ENCODE assay signal across 1 cellular context in the genomic region with DNA sequence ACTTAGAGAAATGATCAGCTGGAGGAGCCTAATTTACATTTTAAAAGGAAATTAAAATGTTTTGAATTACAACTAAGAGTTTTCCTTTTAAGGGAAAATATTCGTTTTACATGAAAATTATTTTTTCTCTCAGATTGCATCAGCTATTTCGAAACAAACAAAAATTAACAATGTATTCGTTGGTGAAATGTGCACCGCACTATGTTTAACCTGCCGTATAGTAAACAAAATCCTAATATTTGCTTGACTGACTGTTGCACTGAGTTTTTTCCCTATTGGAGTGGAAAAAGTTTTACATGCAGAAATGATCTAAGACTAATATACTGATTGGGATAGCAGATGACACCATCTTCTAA.
TF ChIP-seq lines count a peak whose summit lies in the region.

No MANE protein-coding gene starts in this region.

TF ChIP-seq in GM23338, 12 proteins besides CTCF, POLR2A, EP300 and RAD21 (continued from another document):
- TF ChIP-seq, protein P1, sequence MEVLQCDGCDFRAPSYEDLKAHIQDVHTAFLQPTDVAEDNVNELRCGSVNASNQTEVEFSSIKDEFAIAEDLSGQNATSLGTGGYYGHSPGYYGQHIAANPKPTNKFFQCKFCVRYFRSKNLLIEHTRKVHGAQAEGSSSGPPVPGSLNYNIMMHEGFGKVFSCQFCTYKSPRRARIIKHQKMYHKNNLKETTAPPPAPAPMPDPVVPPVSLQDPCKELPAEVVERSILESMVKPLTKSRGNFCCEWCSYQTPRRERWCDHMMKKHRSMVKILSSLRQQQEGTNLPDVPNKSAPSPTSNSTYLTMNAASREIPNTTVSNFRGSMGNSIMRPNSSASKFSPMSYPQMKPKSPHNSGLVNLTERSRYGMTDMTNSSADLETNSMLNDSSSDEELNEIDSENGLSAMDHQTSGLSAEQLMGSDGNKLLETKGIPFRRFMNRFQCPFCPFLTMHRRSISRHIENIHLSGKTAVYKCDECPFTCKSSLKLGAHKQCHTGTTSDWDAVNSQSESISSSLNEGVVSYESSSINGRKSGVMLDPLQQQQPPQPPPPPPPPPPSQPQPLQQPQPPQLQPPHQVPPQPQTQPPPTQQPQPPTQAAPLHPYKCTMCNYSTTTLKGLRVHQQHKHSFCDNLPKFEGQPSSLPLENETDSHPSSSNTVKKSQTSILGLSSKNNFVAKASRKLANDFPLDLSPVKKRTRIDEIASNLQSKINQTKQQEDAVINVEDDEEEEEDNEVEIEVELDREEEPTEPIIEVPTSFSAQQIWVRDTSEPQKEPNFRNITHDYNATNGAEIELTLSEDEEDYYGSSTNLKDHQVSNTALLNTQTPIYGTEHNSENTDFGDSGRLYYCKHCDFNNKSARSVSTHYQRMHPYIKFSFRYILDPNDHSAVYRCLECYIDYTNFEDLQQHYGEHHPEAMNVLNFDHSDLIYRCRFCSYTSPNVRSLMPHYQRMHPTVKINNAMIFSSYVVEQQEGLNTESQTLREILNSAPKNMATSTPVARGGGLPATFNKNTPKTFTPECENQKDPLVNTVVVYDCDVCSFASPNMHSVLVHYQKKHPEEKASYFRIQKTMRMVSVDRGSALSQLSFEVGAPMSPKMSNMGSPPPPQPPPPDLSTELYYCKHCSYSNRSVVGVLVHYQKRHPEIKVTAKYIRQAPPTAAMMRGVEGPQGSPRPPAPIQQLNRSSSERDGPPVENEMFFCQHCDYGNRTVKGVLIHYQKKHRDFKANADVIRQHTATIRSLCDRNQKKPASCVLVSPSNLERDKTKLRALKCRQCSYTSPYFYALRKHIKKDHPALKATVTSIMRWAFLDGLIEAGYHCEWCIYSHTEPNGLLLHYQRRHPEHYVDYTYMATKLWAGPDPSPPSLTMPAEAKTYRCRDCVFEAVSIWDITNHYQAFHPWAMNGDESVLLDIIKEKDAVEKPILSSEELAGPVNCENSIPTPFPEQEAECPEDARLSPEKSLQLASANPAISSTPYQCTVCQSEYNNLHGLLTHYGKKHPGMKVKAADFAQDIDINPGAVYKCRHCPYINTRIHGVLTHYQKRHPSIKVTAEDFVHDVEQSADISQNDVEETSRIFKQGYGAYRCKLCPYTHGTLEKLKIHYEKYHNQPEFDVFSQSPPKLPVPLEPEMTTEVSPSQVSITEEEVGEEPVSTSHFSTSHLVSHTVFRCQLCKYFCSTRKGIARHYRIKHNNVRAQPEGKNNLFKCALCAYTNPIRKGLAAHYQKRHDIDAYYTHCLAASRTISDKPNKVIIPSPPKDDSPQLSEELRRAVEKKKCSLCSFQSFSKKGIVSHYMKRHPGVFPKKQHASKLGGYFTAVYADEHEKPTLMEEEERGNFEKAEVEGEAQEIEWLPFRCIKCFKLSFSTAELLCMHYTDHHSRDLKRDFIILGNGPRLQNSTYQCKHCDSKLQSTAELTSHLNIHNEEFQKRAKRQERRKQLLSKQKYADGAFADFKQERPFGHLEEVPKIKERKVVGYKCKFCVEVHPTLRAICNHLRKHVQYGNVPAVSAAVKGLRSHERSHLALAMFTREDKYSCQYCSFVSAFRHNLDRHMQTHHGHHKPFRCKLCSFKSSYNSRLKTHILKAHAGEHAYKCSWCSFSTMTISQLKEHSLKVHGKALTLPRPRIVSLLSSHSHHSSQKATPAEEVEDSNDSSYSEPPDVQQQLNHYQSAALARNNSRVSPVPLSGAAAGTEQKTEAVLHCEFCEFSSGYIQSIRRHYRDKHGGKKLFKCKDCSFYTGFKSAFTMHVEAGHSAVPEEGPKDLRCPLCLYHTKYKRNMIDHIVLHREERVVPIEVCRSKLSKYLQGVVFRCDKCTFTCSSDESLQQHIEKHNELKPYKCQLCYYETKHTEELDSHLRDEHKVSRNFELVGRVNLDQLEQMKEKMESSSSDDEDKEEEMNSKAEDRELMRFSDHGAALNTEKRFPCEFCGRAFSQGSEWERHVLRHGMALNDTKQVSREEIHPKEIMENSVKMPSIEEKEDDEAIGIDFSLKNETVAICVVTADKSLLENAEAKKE (CRISPR knock-in tag; IDR thresholded peaks at IDR 0.05): no peak
- no peak for TF ChIP-seq STAT1 (IDR thresholded peaks at IDR 0.05; ENCODE audit: unreplicated experiment)
- no peak for TF ChIP-seq POLR2AphosphoS5 (IDR thresholded peaks at IDR 0.05; ENCODE audit: low read depth)
- TF ChIP-seq CREB1 (CRISPR knock-in tag; IDR thresholded peaks at IDR 0.05; ENCODE audit: low read depth): no peak
- no peak for TF ChIP-seq REST (IDR thresholded peaks at IDR 0.05; ENCODE audit: unreplicated experiment)
- TF ChIP-seq EZH2 (IDR thresholded peaks at IDR 0.05; ENCODE audit: low read depth, unreplicated experiment): no peak
